In the genomic region with DNA sequence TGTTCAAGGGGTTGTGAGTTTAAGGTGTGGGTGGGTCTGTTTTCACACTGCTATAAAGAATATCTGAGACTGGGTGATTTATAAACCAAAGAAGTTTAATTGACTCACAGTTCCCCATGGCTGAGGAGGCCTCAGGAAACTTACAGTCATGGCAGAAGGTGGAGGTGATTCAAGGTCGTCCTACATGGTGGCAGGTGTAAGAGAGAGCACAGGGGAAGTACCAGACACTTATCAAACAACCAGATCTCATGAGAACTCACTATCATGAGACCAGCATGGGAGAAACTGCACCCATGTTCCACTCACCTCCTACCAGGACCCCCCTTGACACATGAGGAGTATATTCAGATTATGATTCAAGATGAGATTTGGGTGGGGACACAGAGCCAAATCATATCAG, we compare ENCODE assay signal across 15 cellular contexts. TPM values are rescaled to one million over a fixed set of nuclear protein-coding genes. Genes with fewer than 3 reads are reported as not detected.
DNase-seq lines count a peak whose midpoint lies in the region; ATAC-seq and TF ChIP-seq lines count a peak whose summit lies in the region.
"Had no signal": no experiment of that assay in that cellular context is flagged by ENCODE, and none has a peak within 500 bp of the region (broad histone marks: within the 10 kb centered on the region; RNA-seq: fewer than 3 reads in every experiment).

No MANE protein-coding gene starts in this region.

- no peaks in the 10 kb centered on the region for H3K27me3 ChIP-seq in CD4-positive, CD25-positive, alpha-beta regulatory T cell (ENCODE audit: control insufficient read depth, insufficient read depth, low read length)
- no peaks in the 10 kb centered on the region for H3K27me3 ChIP-seq in Caco-2 (replicated peaks; ENCODE audit: control insufficient read depth, insufficient read depth, low read length)
- H3K27me3 ChIP-seq: brain microvascular endothelial cell, tibial artery had no signal

- no peak overlapping the region for H3K27ac ChIP-seq in CD4-positive, CD25-positive, alpha-beta regulatory T cell (ENCODE audit: insufficient read depth, low read length, poor library complexity, severe bottlenecking)
- H3K27ac ChIP-seq: brain microvascular endothelial cell, tibial artery had no signal

- H3K4me1 Mint-ChIP-seq in CD4-positive, CD25-positive, alpha-beta regulatory T cell = peaks cover 5 to 25% (median 13%) of the 10 kb centered on the region in 4 donors
- no peaks in the 10 kb centered on the region for H3K4me1 Mint-ChIP-seq in Caco-2 (ENCODE audit: low read depth, unreplicated experiment)

- BruUV-seq in Caco-2 (replicated peaks; lab: Mats Ljungman, UMichigan) = no TSS peak

- H3K27ac Mint-ChIP-seq in CD4-positive, CD25-positive, alpha-beta regulatory T cell = peak overlapping the region; percentile 3 to 57 (median 8)
- H3K27ac Mint-ChIP-seq in Caco-2 (ENCODE audit: unreplicated experiment) = no peak overlapping the region

- peaks cover 19% of the 10 kb centered on the region for H3K36me3 ChIP-seq in CD4-positive, CD25-positive, alpha-beta regulatory T cell (ENCODE audit: control insufficient read depth, insufficient read depth, low read length)
- no peaks in the 10 kb centered on the region for H3K36me3 ChIP-seq in Caco-2 (ENCODE audit: control insufficient read depth, insufficient read depth, low read length)
- H3K36me3 ChIP-seq: brain microvascular endothelial cell had no signal

- POLR2A ChIA-PET in Caco-2 (lab: Charles Lee) = no interaction called here

- no peak overlapping the region for H3K4me3 Mint-ChIP-seq in CD4-positive, CD25-positive, alpha-beta regulatory T cell
- no peak overlapping the region for H3K4me3 Mint-ChIP-seq in Caco-2 (ENCODE audit: unreplicated experiment)
- H3K4me3 Mint-ChIP-seq: naive thymus-derived CD8-positive, alpha-beta T cell had no signal

- no peaks in the 10 kb centered on the region for H3K9me3 ChIP-seq in CD4-positive, CD25-positive, alpha-beta regulatory T cell (ENCODE audit: control insufficient read depth in 2 of 2, low read length in 2 of 2)
- H3K9me3 ChIP-seq in Caco-2 = no peaks in the 10 kb centered on the region
- H3K9me3 ChIP-seq: tibial artery had no signal

- H3K27me3 Mint-ChIP-seq in CD4-positive, CD25-positive, alpha-beta regulatory T cell = no peaks in the 10 kb centered on the region
- no peaks in the 10 kb centered on the region for H3K27me3 Mint-ChIP-seq in Caco-2 (ENCODE audit: insufficient read depth, unreplicated experiment)
- H3K27me3 Mint-ChIP-seq: naive thymus-derived CD8-positive, alpha-beta T cell had no signal

- intact Hi-C loops in Caco-2 (cut with micrococcal nuclease; ENCODE audit: unreplicated experiment) = no loop called here

- ATAC-seq in CD4-positive, CD25-positive, alpha-beta regulatory T cell (ENCODE audit: low read depth in 2 of 2) = peak in 1 of 2 donors; percentile 11
- ATAC-seq in GM21390 (IDR thresholded peaks at IDR 0.05; ENCODE audit: unreplicated experiment) (peak; percentile 2), HG03139 (IDR thresholded peaks at IDR 0.05; ENCODE audit: unreplicated experiment) (no peak)
- ATAC-seq: naive thymus-derived CD8-positive, alpha-beta T cell had no signal

- DNase-seq in CD4-positive, CD25-positive, alpha-beta regulatory T cell = no peak
- DNase-seq in activated T-cell treated with anti-CD3 and anti-CD28 coated beads, Interleukin-2, amount 50 U/mL, for 48 hours = peak; percentile 42 to 44
- peak; percentile 30 to 38 for DNase-seq in stimulated activated CD4-positive, alpha-beta T cell treated with anti-CD3 and anti-CD28 coated beads, Interleukin-15, amount 100 ng/mL, for 48 hours (ENCODE audit: low read depth in 2 of 2)
- DNase-seq in H4 (ENCODE audit: low spot score) (no peak), Caco-2 (no peak), iPS-NIHi11 (ENCODE audit: low spot score) (no peak)
- DNase-seq: brain microvascular endothelial cell; DMS 273 treated with DMSO at 0.1 percent for 48 hours; naive thymus-derived CD8-positive, alpha-beta T cell; NCI-H1048; NCI-H2171 treated with DMSO at 0.1 percent for 48 hours; SHP77 treated with DMSO at 0.1 percent for 48 hours; tibial artery had no signal

- H3K36me3 Mint-ChIP-seq in CD4-positive, CD25-positive, alpha-beta regulatory T cell = peaks cover 74% of the 10 kb centered on the region
- no peaks in the 10 kb centered on the region for H3K36me3 Mint-ChIP-seq in Caco-2 (ENCODE audit: insufficient read depth, unreplicated experiment)

- H3K9me3 Mint-ChIP-seq in CD4-positive, CD25-positive, alpha-beta regulatory T cell = peaks cover 0 to 2% (median 0%) of the 10 kb centered on the region in 7 donors
- H3K9me3 Mint-ChIP-seq in Caco-2 (ENCODE audit: unreplicated experiment) = no peaks in the 10 kb centered on the region

- CTCF ChIA-PET in Caco-2 (lab: Charles Lee) = no interaction called here

- TF ChIP-seq CTCF in Caco-2 (IDR thresholded peaks at IDR 0.05; ENCODE audit: insufficient read depth in 1 of 2, low read depth in 1 of 2, low read length in 1 of 2, severe bottlenecking in 1 of 2, unreplicated experiment in 1 of 2) = no peak

- H3K4me3 ChIP-seq in CD4-positive, CD25-positive, alpha-beta regulatory T cell (ENCODE audit: low read depth, low read length) = no peak overlapping the region
- no peak overlapping the region for H3K4me3 ChIP-seq in Caco-2 (ENCODE audit: low read depth, low read length)
- H3K4me3 ChIP-seq: tibial artery had no signal

- no peaks in the 10 kb centered on the region for H3K4me1 ChIP-seq in CD4-positive, CD25-positive, alpha-beta regulatory T cell (ENCODE audit: control insufficient read depth, insufficient read depth, low read length, poor library complexity, severe bottlenecking)
- no peaks in the 10 kb centered on the region for H3K4me1 ChIP-seq in Caco-2
- H3K4me1 ChIP-seq: tibial artery had no signal

RNA-seq across cellular contexts. Expression of a gene that starts 38.0 kb away (rescaled TPM):
- total RNA-seq in CD4-positive, CD25-positive, alpha-beta regulatory T cell = 56.4 TPM
- polyA plus RNA-seq in CD4-positive, CD25-positive, alpha-beta regulatory T cell = 10 to 100 TPM; 24.7 to 39.6 (median 26.1) TPM
- total RNA-seq in H4 (2014; rRNA removed; shearing (Covaris generic)) = 3.3 and 6.6 TPM in 2 replicates
- total RNA-seq in Caco-2 (2022) = 14.3 and 16.5 TPM in 2 replicates

Comparison
In these comparisons a context has a peak if more than half of its experiments do, and no peak if none do; other contexts are left out.
1. DNase-seq: peak in activated T-cell treated with anti-CD3 and anti-CD28 coated beads, Interleukin-2, amount 50 U/mL, for 48 hours (2 of 2) and stimulated activated CD4-positive, alpha-beta T cell treated with anti-CD3 and anti-CD28 coated beads, Interleukin-15, amount 100 ng/mL, for 48 hours (2 of 2); none in CD4-positive, CD25-positive, alpha-beta regulatory T cell (0 of 3), H4 (single experiment), Caco-2 (0 of 2) and iPS-NIHi11 (single experiment).